1 cellular context compared by ENCODE assay signal in genomic region chr5:160418561-160419457, GRCh38.
TF ChIP-seq lines count a peak whose summit lies in the region.

SLU7 (minus strand) TSS chr5:160419081; CDS start chr5:160415294, 3,787 bp downstream.

TF ChIP-seq in GM12878, 131 proteins besides CTCF, POLR2A, EP300 and RAD21 (continued from another document and continues in another):
- TF ChIP-seq RELB (IDR thresholded peaks at IDR 0.05; ENCODE audit: low read depth) (peak; percentile 67), CEBPB (IDR thresholded peaks at IDR 0.05; ENCODE audit: borderline replicate concordance in 1 of 2, low read depth in 2 of 2, low read length in 2 of 2) (no peak), HCFC1 (IDR thresholded peaks at IDR 0.05; ENCODE audit: low read length) (peak; percentile 54; the same call in 1 of the 2 replicates), SUZ12 (IDR thresholded peaks at IDR 0.05; ENCODE audit: unreplicated experiment) (no peak), POLR2AphosphoS5 (IDR thresholded peaks at IDR 0.05; ENCODE audit: low read length) (peak; percentile 86), BACH1 (IDR thresholded peaks at IDR 0.05; ENCODE audit: borderline replicate concordance) (peak; percentile 28; the same call in 1 of the 2 replicates), MEF2B (IDR thresholded peaks at IDR 0.05; ENCODE audit: partially characterized antibody, poor library complexity, severe bottlenecking) (peak; percentile 18), ELK1 (IDR thresholded peaks at IDR 0.05; ENCODE audit: low read depth, low read length) (peak; percentile 82), CREM (IDR thresholded peaks at IDR 0.05; ENCODE audit: low read depth) (0 out of 2 replicates have a peak, but pooled peaks have one; percentile 29), ZNF592 (IDR thresholded peaks at IDR 0.05) (no peak), BHLHE40 (IDR thresholded peaks at IDR 0.05; ENCODE audit: borderline replicate concordance in 1 of 2, low read depth in 2 of 2, low read length in 1 of 2) (peak in 1 of 2 experiments; percentile 57; a peak in 1 of 4 replicates), POU2F2 (IDR thresholded peaks at IDR 0.05; ENCODE audit: borderline replicate concordance, low read depth, low read length) (0 out of 3 replicates have a peak, but pooled peaks have one; percentile 15), MXI1 (IDR thresholded peaks at IDR 0.05; ENCODE audit: low read depth, low read length) (peak; percentile 77; the same call in 1 of the 2 replicates), EED (IDR thresholded peaks at IDR 0.05; ENCODE audit: low read depth) (no peak), SMAD1 (IDR thresholded peaks at IDR 0.05; ENCODE audit: low read depth, partially characterized antibody) (peak; percentile 32), NFXL1 (IDR thresholded peaks at IDR 0.05; ENCODE audit: borderline replicate concordance) (no peak), IKZF1 (conservative IDR thresholded peaks at IDR 0.05) (peak; percentile 58; the same call in 1 of the 2 replicates), FOXK2 (IDR thresholded peaks at IDR 0.05) (no peak), CUX1 (IDR thresholded peaks at IDR 0.05; ENCODE audit: insufficient replicate concordance, low read depth, low read length) (no peak), NKRF (conservative IDR thresholded peaks at IDR 0.05) (peak; percentile 67), NR2C2 (IDR thresholded peaks at IDR 0.05; ENCODE audit: borderline replicate concordance, control insufficient read depth, insufficient read length, low read depth) (no peak), PML (IDR thresholded peaks at IDR 0.05; ENCODE audit: low read length) (peak; percentile 88), ATF7 (IDR thresholded peaks at IDR 0.05; ENCODE audit: low read depth) (peak; percentile 91), FOXM1 (IDR thresholded peaks at IDR 0.05; ENCODE audit: low read depth, low read length) (peak; percentile 7; the same call in 1 of the 2 replicates), MLLT1 (IDR thresholded peaks at IDR 0.05) (peak; percentile 47; the same call in 1 of the 2 replicates), RELA (IDR thresholded peaks at IDR 0.05; ENCODE audit: borderline replicate concordance, partially characterized antibody) (peak; percentile 64), ZZZ3 (IDR thresholded peaks at IDR 0.05; ENCODE audit: control insufficient read depth, insufficient read length, low read depth) (no peak), NFIC (IDR thresholded peaks at IDR 0.05; ENCODE audit: low read depth, low read length) (no peak), TAF1 (IDR thresholded peaks at IDR 0.05; ENCODE audit: borderline replicate concordance, low read depth, low read length) (peak; percentile 90), NRF1 (conservative IDR thresholded peaks at IDR 0.05; ENCODE audit: low read depth, low read length) (peak; percentile 68), POLR2AphosphoS2 (IDR thresholded peaks at IDR 0.05; ENCODE audit: low read depth, low read length) (peak; percentile 72; the same call in 1 of the 2 replicates), ZNF207 (IDR thresholded peaks at IDR 0.05; ENCODE audit: borderline replicate concordance) (no peak), ZNF384 (IDR thresholded peaks at IDR 0.05; ENCODE audit: borderline replicate concordance, low read depth, low read length) (peak; percentile 98), IRF4 (IDR thresholded peaks at IDR 0.05; ENCODE audit: low read depth, low read length) (no peak), NBN (IDR thresholded peaks at IDR 0.05) (peak; percentile 97), TARDBP (IDR thresholded peaks at IDR 0.05; ENCODE audit: borderline replicate concordance) (no peak), ZBTB4 (CRISPR knock-in tag; IDR thresholded peaks at IDR 0.05) (no peak), RUNX3 (IDR thresholded peaks at IDR 0.05; ENCODE audit: low read length) (peak; percentile 23; the same call in 1 of the 2 replicates), PKNOX1 (IDR thresholded peaks at IDR 0.05) (peak; percentile 31; the same call in 1 of the 2 replicates), MTA2 (IDR thresholded peaks at IDR 0.05; ENCODE audit: low read depth) (peak; percentile 82; the same call in 1 of the 2 replicates)
